ENCODE assay signal across 30 cellular contexts in genomic region chr5:67765697-67766096, GRCh38.
"Had no signal": no experiment of that assay in that cellular context is flagged by ENCODE, and none has a peak within 500 bp of the region (broad histone marks: within the 10 kb centered on the region; RNA-seq: fewer than 3 reads in every experiment).

No MANE protein-coding gene starts in this region.

- ATAC-seq: activated CD4-positive, CD25-positive, alpha-beta regulatory T cell treated with anti-CD3 and anti-CD28 coated beads, Interleukin-2, amount 50 U/mL, for 24 hours; activated CD8-positive, alpha-beta T cell treated with anti-CD3 and anti-CD28 coated beads for 36 hours; activated T-cell treated with anti-CD3 and anti-CD28 coated beads, Interleukin-2, amount 50 U/mL, for 4 hours; activated T-helper 17 cell treated with anti-CD3 and anti-CD28 coated beads, Interleukin-2, amount 50 U/mL, for 72 hours; effector memory CD8-positive, alpha-beta T cell; gastroesophageal sphincter; heart right ventricle; T-helper 17 cell had no signal

- H3K4me1 ChIP-seq: esophagus squamous epithelium had no signal

- H3K4me3 ChIP-seq: coronary artery, esophagus squamous epithelium, gastroesophageal sphincter, heart right ventricle had no signal

- H3K27ac ChIP-seq: brain microvascular endothelial cell, coronary artery, epithelial cell of prostate, esophagus squamous epithelium, gastroesophageal sphincter, heart right ventricle, WERI-Rb-1 had no signal

- DNase-seq: activated B cell treated with CpG ODN at 0.5 μM for 24 hours; activated CD4-positive, alpha-beta T cell treated with anti-CD3 and anti-CD28 coated beads for 48 hours; activated CD4-positive, alpha-beta T cell treated with anti-CD3 and anti-CD28 coated beads, Interleukin-2, amount 50 U/mL, for 1 hour; activated CD4-positive, alpha-beta T cell treated with anti-CD3 and anti-CD28 coated beads, Interleukin-2, amount 50 U/mL, for 48 hours; activated CD8-positive, alpha-beta memory T cell treated with anti-CD3 and anti-CD28 coated beads for 24 hours; activated CD8-positive, alpha-beta T cell treated with anti-CD3 and anti-CD28 coated beads for 36 hours; activated effector memory CD4-positive, alpha-beta T cell treated with Interleukin-2 at 50 U/mL for 16 hours; activated gamma-delta T cell treated with Interleukin-2 at 50 U/mL for 16 hours; activated naive CD4-positive, alpha-beta T cell treated with anti-CD3 and anti-CD28 coated beads, Interleukin-2, amount 50 U/mL, for 16 hours; activated naive CD4-positive, alpha-beta T cell treated with Interleukin-2 at 50 U/mL for 16 hours; activated T-cell treated with anti-CD3 and anti-CD28 coated beads, Interleukin-2, amount 50 U/mL, for 4 hours; amniotic stem cell; anterior cingulate cortex; brain microvascular endothelial cell; dermis blood vessel endothelial cell; effector CD4-positive, alpha-beta T cell; effector memory CD8-positive, alpha-beta T cell; esophagus squamous epithelium; foreskin melanocyte; heart right ventricle; T-helper 17 cell; T1000; WERI-Rb-1 had no signal

- H3K9me3 ChIP-seq: esophagus squamous epithelium had no signal

- H3K27me3 ChIP-seq: brain microvascular endothelial cell, esophagus squamous epithelium, gastroesophageal sphincter, heart right ventricle had no signal

- FAIRE-seq: astrocyte, bronchial epithelial cell had no signal

- H3K36me3 ChIP-seq: brain microvascular endothelial cell, esophagus squamous epithelium, gastroesophageal sphincter, heart right ventricle, WERI-Rb-1 had no signal
